Comparison of ENCODE assay signal across 22 cellular contexts in genomic region chr11:65395961-65396530, GRCh38. TPM values are rescaled to one million over a fixed set of nuclear protein-coding genes. Genes with fewer than 3 reads are reported as not detected.
"Had no signal": no experiment of that assay in that cellular context is flagged by ENCODE, and none has a peak within 500 bp of the region (broad histone marks: within the 10 kb centered on the region; RNA-seq: fewer than 3 reads in every experiment).

No MANE protein-coding gene starts in this region.

- H3K9me3 Mint-ChIP-seq: naive thymus-derived CD8-positive, alpha-beta T cell; type B pancreatic cell had no signal

- H3K4me3 Mint-ChIP-seq: naive thymus-derived CD8-positive, alpha-beta T cell; type B pancreatic cell had no signal

- H3K36me3 ChIP-seq: ovary had no signal

- H3K9me3 ChIP-seq: heart left ventricle, mucosa of descending colon, ovary, right atrium auricular region, suprapubic skin, thyroid gland, vagina had no signal

- H3K27me3 ChIP-seq: dorsolateral prefrontal cortex, heart left ventricle, ovary, right atrium auricular region, suprapubic skin, thyroid gland, vagina had no signal

- H3K36me3 Mint-ChIP-seq: type B pancreatic cell had no signal

- DNase-seq: cortex of kidney; dorsolateral prefrontal cortex; effector CD8-positive, alpha-beta T cell; heart left ventricle; hippocampal formation; kidney glomerular epithelial cell; mammary epithelial cell; naive thymus-derived CD8-positive, alpha-beta T cell; ovary; small intestine; stimulated activated CD4-positive, alpha-beta T cell treated with anti-CD3 and anti-CD28 coated beads, Interleukin-12 subunit alpha, Interleukin-12 subunit beta, amount 100 ng/mL, for 4 hours; stimulated activated naive CD8-positive, alpha-beta T cell treated with anti-CD3 and anti-CD28 coated beads, Interleukin-15, Interleukin-2, amounts not matched to agents 100 U/mL and 50 U/mL, for 24 hours; thyroid gland had no signal

- H3K4me3 ChIP-seq: dorsolateral prefrontal cortex, heart left ventricle, mucosa of descending colon, ovary, right atrium auricular region, suprapubic skin, thyroid gland, vagina had no signal

- FAIRE-seq: frontal cortex, small intestine had no signal

- ATAC-seq: heart left ventricle; mucosa of descending colon; naive thymus-derived CD8-positive, alpha-beta T cell; stimulated activated naive CD8-positive, alpha-beta T cell treated with anti-CD3 and anti-CD28 coated beads, Interleukin-15, Interleukin-2, amounts not matched to agents 100 U/mL and 50 U/mL, for 24 hours had no signal

- H3K27ac ChIP-seq: heart left ventricle, ovary, right atrium auricular region, suprapubic skin, thyroid gland, vagina had no signal

- H3K27ac Mint-ChIP-seq: type B pancreatic cell had no signal

RNA-seq across cellular contexts. Expression of gene SLC25A45, which starts 13.6 kb away (rescaled TPM):
- polyA plus RNA-seq: neural cell had no signal

RNA-seq across cellular contexts. Expression of gene TIGD3, which starts 41.5 kb away (rescaled TPM):
- total RNA-seq: mammary epithelial cell, mesenteric fat pad, posterior vena cava, vagina had no signal
